8 cellular contexts compared by ENCODE assay signal in the genomic region with DNA sequence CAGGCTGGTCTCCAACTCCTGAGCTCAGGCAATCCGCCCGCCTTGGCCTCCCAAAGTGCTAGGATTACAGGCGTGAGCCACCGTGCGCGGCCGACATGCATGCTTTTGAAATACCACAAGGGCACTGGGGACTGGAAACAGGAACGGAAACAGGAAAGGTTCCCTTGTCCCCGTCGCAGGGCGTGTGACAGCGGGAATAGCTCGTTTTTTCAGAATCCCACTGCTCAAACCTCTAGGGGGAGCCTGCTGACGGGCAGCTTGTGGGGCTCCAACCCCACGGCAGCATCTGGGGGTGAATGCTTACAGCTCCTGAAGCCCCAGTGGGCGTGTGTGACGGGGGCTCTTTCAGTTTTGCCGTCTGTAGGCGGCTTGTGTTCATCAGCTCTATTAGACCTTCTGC. TPM values are rescaled to one million over a fixed set of nuclear protein-coding genes. Genes with fewer than 3 reads are reported as not detected.
A peak's percentile ranks its signal among the peaks of the same experiment; 100 is the strongest.
DNase-seq lines count a peak whose midpoint lies in the region; ATAC-seq and TF ChIP-seq lines count a peak whose summit lies in the region.

No MANE protein-coding gene starts in this region.

- WGBS in heart left ventricle, 4 donors = 10 to 18% (median 15%) methylated on average over 18 to 19 of the region's 19 CpGs

- DNase-seq in heart left ventricle (peak in 3 of 5 donors; percentile 39 to 71 (median 58)), cardiac septum (ENCODE audit: low spot score) (no peak), foreskin keratinocyte (no peak), Calu3 (no peak), putamen (ENCODE audit: low spot score) (no peak)
- DNase-seq in activated CD8-positive, alpha-beta T cell treated with anti-CD3 and anti-CD28 coated beads, Interleukin-2, amount 10 ng/mL, durations not matched to agents 7 days and 5 days = peak; percentile 50
- peak; percentile 45 for DNase-seq in stimulated activated CD4-positive, alpha-beta T cell treated with anti-CD3 and anti-CD28 coated beads, Interleukin-4, amount 100 ng/mL, for 1 hour

- POLR2A ChIA-PET in activated CD8-positive, alpha-beta T cell treated with anti-CD3 and anti-CD28 coated beads, Interleukin-2, amount 10 ng/mL, durations not matched to agents 7 days and 5 days (lab: Charles Lee) = interaction anchor here (1.4 to 2.9 kb wide), 3 partner anchors 12 to 112 kb away, joined by 3 to 16 read pairs (median 4); no protein-coding TSS in a partner anchor

- H3K27ac Mint-ChIP-seq in activated CD8-positive, alpha-beta T cell treated with anti-CD3 and anti-CD28 coated beads, Interleukin-2, amount 10 ng/mL, durations not matched to agents 7 days and 5 days = no peak overlapping the region
- H3K27ac Mint-ChIP-seq in Calu3 (ENCODE audit: unreplicated experiment) = no peak overlapping the region

- H3K27ac ChIP-seq in heart left ventricle = peak overlapping the region in 2 of 12 donors; percentile 24 to 90
- H3K27ac ChIP-seq in foreskin keratinocyte = no peak overlapping the region

- BruUV-seq in Calu3 (replicated peaks; lab: Mats Ljungman, UMichigan) = no TSS peak

- H3K9me3 Mint-ChIP-seq in activated CD8-positive, alpha-beta T cell treated with anti-CD3 and anti-CD28 coated beads, Interleukin-2, amount 10 ng/mL, durations not matched to agents 7 days and 5 days (ENCODE audit: insufficient read depth) = no peaks in the 10 kb centered on the region
- H3K9me3 Mint-ChIP-seq in Calu3 (ENCODE audit: low read depth, unreplicated experiment) = no peaks in the 10 kb centered on the region

- peaks cover 10% of the 10 kb centered on the region for H3K27me3 Mint-ChIP-seq in activated CD8-positive, alpha-beta T cell treated with anti-CD3 and anti-CD28 coated beads, Interleukin-2, amount 10 ng/mL, durations not matched to agents 7 days and 5 days (ENCODE audit: low read depth)
- no peaks in the 10 kb centered on the region for H3K27me3 Mint-ChIP-seq in Calu3 (ENCODE audit: unreplicated experiment)

- peaks cover 0 to 58% (median 0%) of the 10 kb centered on the region in 12 donors for H3K4me1 ChIP-seq in heart left ventricle
- no peaks in the 10 kb centered on the region for H3K4me1 ChIP-seq in foreskin keratinocyte

- TF ChIP-seq POLR2A in heart left ventricle (IDR thresholded peaks at IDR 0.05) = no peak

- intact Hi-C loops in heart left ventricle (cut with DNase I) = loop anchor here in 3 of 10 donors (10.0 kb wide), 1 partner anchor 219 kb away; no protein-coding TSS in a partner anchor
- intact Hi-C loops in cardiac septum (cut with DNase I) = loop anchor here (10.0 kb wide), 1 partner anchor 219 kb away; no protein-coding TSS in a partner anchor
- intact Hi-C loops in Calu3 (cut with micrococcal nuclease; ENCODE audit: unreplicated experiment) = no loop called here

- H3K36me3 ChIP-seq in heart left ventricle = no peaks in the 10 kb centered on the region

- H3K9me3 ChIP-seq in heart left ventricle = no peaks in the 10 kb centered on the region

- no peaks in the 10 kb centered on the region for H3K36me3 Mint-ChIP-seq in activated CD8-positive, alpha-beta T cell treated with anti-CD3 and anti-CD28 coated beads, Interleukin-2, amount 10 ng/mL, durations not matched to agents 7 days and 5 days (ENCODE audit: low read depth)
- no peaks in the 10 kb centered on the region for H3K36me3 Mint-ChIP-seq in Calu3 (ENCODE audit: insufficient read depth, unreplicated experiment)

- ATAC-seq in heart left ventricle = peak in 3 of 4 donors; percentile 39 to 52 (median 49)
- ATAC-seq in activated CD8-positive, alpha-beta T cell treated with anti-CD3 and anti-CD28 coated beads, Interleukin-2, amount 10 ng/mL, durations not matched to agents 7 days and 5 days = peak; percentile 50
- ATAC-seq in foreskin keratinocyte = no peak
- no peak for ATAC-seq in GM18498 (IDR thresholded peaks at IDR 0.05; ENCODE audit: unreplicated experiment)

- peaks cover 0 to 62% (median 11%) of the 10 kb centered on the region in 9 donors for H3K27me3 ChIP-seq in heart left ventricle
- peaks cover 11% of the 10 kb centered on the region for H3K27me3 ChIP-seq in foreskin keratinocyte

- H3K4me1 Mint-ChIP-seq in activated CD8-positive, alpha-beta T cell treated with anti-CD3 and anti-CD28 coated beads, Interleukin-2, amount 10 ng/mL, durations not matched to agents 7 days and 5 days (ENCODE audit: low read depth) = peaks cover 11% of the 10 kb centered on the region
- no peaks in the 10 kb centered on the region for H3K4me1 Mint-ChIP-seq in Calu3 (ENCODE audit: low read depth, unreplicated experiment)

- H3K4me3 ChIP-seq in heart left ventricle = peak overlapping the region in 2 of 12 donors; percentile 5 to 55

- CTCF ChIA-PET in activated CD8-positive, alpha-beta T cell treated with anti-CD3 and anti-CD28 coated beads, Interleukin-2, amount 10 ng/mL, durations not matched to agents 7 days and 5 days (lab: Charles Lee) = interaction anchor here (0.6 to 11.1 kb wide), 29 partner anchors 8 to 290 kb away, joined by 3 to 395 read pairs (median 4); a partner anchor contains a TSS
- CTCF ChIA-PET in Calu3 (lab: Charles Lee) = interaction anchor here (0.6 to 1.0 kb wide), 3 partner anchors 58 to 195 kb away, joined by 3 to 5 read pairs (median 3); no protein-coding TSS in a partner anchor

- TF ChIP-seq CTCF in heart left ventricle (IDR thresholded peaks at IDR 0.05) (peak in 6 of 12 donors; percentile 6 to 33 (median 26)), foreskin keratinocyte (conservative IDR thresholded peaks at IDR 0.05) (peak; percentile 39), Calu3 (IDR thresholded peaks at IDR 0.05; ENCODE audit: unreplicated experiment) (no peak)

- peak overlapping the region; percentile 46 for H3K4me3 Mint-ChIP-seq in activated CD8-positive, alpha-beta T cell treated with anti-CD3 and anti-CD28 coated beads, Interleukin-2, amount 10 ng/mL, durations not matched to agents 7 days and 5 days
- no peak overlapping the region for H3K4me3 Mint-ChIP-seq in Calu3 (ENCODE audit: low read depth, unreplicated experiment)

RNA-seq across cellular contexts. Expression of a gene that starts 18.8 kb away (rescaled TPM):
- total RNA-seq in heart left ventricle = 1 to 10 TPM in 1 of 9 donors, under 1 TPM in 2, not detected in 6; 0.29 to 2.1 (median 0.39) TPM
- polyA plus RNA-seq in heart left ventricle = under 1 TPM in 1 of 2 donors, not detected in 1; 0.28 TPM
- total RNA-seq in cardiac septum = 0.24 TPM
- not detected for total RNA-seq in activated CD8-positive, alpha-beta T cell treated with anti-CD3 and anti-CD28 coated beads, Interleukin-2, amount 10 ng/mL, durations not matched to agents 7 days and 5 days
- not detected in 2 replicates for total RNA-seq in foreskin keratinocyte
- not detected in 2 replicates for polyA plus RNA-seq in foreskin keratinocyte
- not detected in 2 replicates for total RNA-seq in Calu3 (2022)

RNA-seq across cellular contexts. Expression of a gene that starts 45.7 kb away (rescaled TPM):
- total RNA-seq in heart left ventricle (1 to 10 TPM in 3 of 9 donors, under 1 TPM in 3, not detected in 3; 0.23 to 3.5 (median 0.72) TPM), cardiac septum (0.54 TPM), foreskin keratinocyte (0.14 and 0.21 TPM in 2 replicates), Calu3 (2022) (0.26 TPM in 1 of 2 replicates, not detected in the other)
- polyA plus RNA-seq in heart left ventricle (under 1 TPM; 0.19 to 0.64 TPM), foreskin keratinocyte (0.28 and 0.46 TPM in 2 replicates)
- 1 to 10 TPM in 1 of 2 experiments, under 1 TPM in 1; 0.63 to 1.3 TPM for total RNA-seq in activated CD8-positive, alpha-beta T cell treated with anti-CD3 and anti-CD28 coated beads, Interleukin-2, amount 10 ng/mL, durations not matched to agents 7 days and 5 days

RNA-seq across cellular contexts. Expression of a gene that starts 53.4 kb away (rescaled TPM):
- total RNA-seq in heart left ventricle = 10 to 100 TPM in 2 of 9 donors, 1 to 10 TPM in 7; 1.5 to 30.1 (median 3.5) TPM
- polyA plus RNA-seq in heart left ventricle = 1 to 10 TPM; 1.8 to 2.7 TPM
- total RNA-seq in cardiac septum = 3.0 TPM
- not detected for total RNA-seq in activated CD8-positive, alpha-beta T cell treated with anti-CD3 and anti-CD28 coated beads, Interleukin-2, amount 10 ng/mL, durations not matched to agents 7 days and 5 days
- total RNA-seq in foreskin keratinocyte = not detected in 2 replicates
- polyA plus RNA-seq in foreskin keratinocyte = not detected in 2 replicates
- total RNA-seq in Calu3 (2022) = not detected in 2 replicates

Comparison
In these comparisons a context has a peak if more than half of its experiments do, and no peak if none do; other contexts are left out.
1. DNase-seq: peak in heart left ventricle (3 of 5), activated CD8-positive, alpha-beta T cell treated with anti-CD3 and anti-CD28 coated beads, Interleukin-2, amount 10 ng/mL, durations not matched to agents 7 days and 5 days (single experiment) and stimulated activated CD4-positive, alpha-beta T cell treated with anti-CD3 and anti-CD28 coated beads, Interleukin-4, amount 100 ng/mL, for 1 hour (single experiment); none in cardiac septum (single experiment), foreskin keratinocyte (0 of 2), Calu3 (single experiment) and putamen (single experiment).
2. ATAC-seq: peak in heart left ventricle (3 of 4) and activated CD8-positive, alpha-beta T cell treated with anti-CD3 and anti-CD28 coated beads, Interleukin-2, amount 10 ng/mL, durations not matched to agents 7 days and 5 days (single experiment); none in foreskin keratinocyte (single experiment) and GM18498 (single experiment).